In genomic region chr1:25642710-25643109, GRCh38 we compare ENCODE assay signal across 8 cellular contexts. TPM values are rescaled to one million over a fixed set of nuclear protein-coding genes. Genes with fewer than 3 reads are reported as not detected.
DNase-seq lines count a peak whose midpoint lies in the region; ATAC-seq, FAIRE-seq and TF ChIP-seq lines count a peak whose summit lies in the region.

No MANE protein-coding gene starts in this region.

- TF ChIP-seq EP300 in HepG2 (IDR thresholded peaks at IDR 0.05; ENCODE audit: low read depth in 2 of 2, low read length in 2 of 2) = no peak
- no peak for TF ChIP-seq EP300 in HepG2 (CRISPR knock-in tag; IDR thresholded peaks at IDR 0.05; ENCODE audit: borderline replicate concordance)

- TF ChIP-seq POLR2A in HepG2 (IDR thresholded peaks at IDR 0.05; ENCODE audit: insufficient read depth in 1 of 2, low read depth in 2 of 2, low read length in 2 of 2) = no peak

- H3K4me1 ChIP-seq in liver (ENCODE audit: control insufficient read depth in 4 of 4, insufficient read depth in 4 of 4, low read length in 3 of 4) = peaks cover 7 to 14% (median 9%) of the 10 kb centered on the region in 4 donors
- H3K4me1 ChIP-seq in HepG2 (ENCODE audit: insufficient read depth, low read length) = no peaks in the 10 kb centered on the region
- no peaks in the 10 kb centered on the region for H3K4me1 ChIP-seq in hepatocyte (ENCODE audit: insufficient read depth)

- H3K27me3 ChIP-seq in liver (ENCODE audit: control insufficient read depth in 4 of 4, insufficient read depth in 4 of 4, low read length in 3 of 4) = no peaks in the 10 kb centered on the region
- peaks cover 1 to 30% of the 10 kb centered on the region in 2 experiments; a peak in 3 of 5 replicates for H3K27me3 ChIP-seq in HepG2 (ENCODE audit: control insufficient read depth in 1 of 2, insufficient read depth in 2 of 2, low read length in 2 of 2)
- H3K27me3 ChIP-seq in hepatocyte = no peaks in the 10 kb centered on the region

- H3K4me2 ChIP-seq in HepG2 (ENCODE audit: low read depth, low read length) (no peak overlapping the region), hepatocyte (no peak overlapping the region)

- 68% methylated on average over 7 of the region's 7 CpGs for WGBS in liver
- WGBS in HepG2 (ENCODE audit: low lambda C conversion rate) = 52% methylated on average over 7 of the region's 7 CpGs
- 86% methylated on average over 7 of the region's 7 CpGs for WGBS in hepatocyte (ENCODE audit: low lambda C conversion rate, missing lambda C conversion rate)

- intact Hi-C loops in HepG2 (cut with micrococcal nuclease; ENCODE audit: unreplicated experiment) = no loop called here

- no peak for FAIRE-seq in HepG2 (lab: Jason Lieb, UNC)

- no peak for TF ChIP-seq CTCF in liver (IDR thresholded peaks at IDR 0.05; ENCODE audit: low read depth, low read length, missing input control)
- TF ChIP-seq CTCF in HepG2 (CRISPR knock-in tag; IDR thresholded peaks at IDR 0.05) = no peak
- no peak for TF ChIP-seq CTCF in hepatocyte (IDR thresholded peaks at IDR 0.05; ENCODE audit: poor library complexity)

- ATAC-seq in HepG2 = no peak
- ATAC-seq in activated CD4-positive, CD25-positive, alpha-beta regulatory T cell treated with anti-CD3 and anti-CD28 coated beads, Interleukin-2, amount 50 U/mL, for 24 hours = peak; percentile 86 to 87

- no peaks in the 10 kb centered on the region for H3K9me2 ChIP-seq in hepatocyte (replicated peaks; ENCODE audit: insufficient read depth)

- TF ChIP-seq RAD21 in liver (IDR thresholded peaks at IDR 0.05) = no peak
- no peak for TF ChIP-seq RAD21 in HepG2 (CRISPR knock-in tag; IDR thresholded peaks at IDR 0.05)

- in situ Hi-C loops in HepG2 (cut with HindIII; ENCODE audit: extremely low pct_ligation_motif_present, low pct_unique_long_range_greater_than_20kb) = no loop called here

- CTCF ChIA-PET in HepG2 (lab: Yijun Ruan, JAX; ENCODE audit: low intra/inter-chr PET ratio, low total read pairs) = no interaction called here

- H3K4me3 ChIP-seq in liver (ENCODE audit: low read depth in 1 of 3, low read length in 3 of 3) = no peak overlapping the region
- H3K4me3 ChIP-seq in HepG2 (replicated peaks in 1 of 3; ENCODE audit: insufficient read depth in 1 of 3, low read depth in 2 of 3, low read length in 3 of 3) = no peak overlapping the region
- H3K4me3 ChIP-seq in hepatocyte = no peak overlapping the region

- no TSS peak for BruUV-seq in HepG2 (replicated peaks; lab: Mats Ljungman, UMichigan)

- no peaks in the 10 kb centered on the region for H3K36me3 ChIP-seq in liver (ENCODE audit: control insufficient read depth in 4 of 4, insufficient read depth in 3 of 4, low read depth in 1 of 4, low read length in 3 of 4)
- no peaks in the 10 kb centered on the region for H3K36me3 ChIP-seq in HepG2 (replicated peaks in 1 of 2; ENCODE audit: control insufficient read depth in 1 of 2, insufficient read depth in 2 of 2, low read length in 2 of 2)
- no peaks in the 10 kb centered on the region for H3K36me3 ChIP-seq in hepatocyte (replicated peaks; ENCODE audit: insufficient read depth, low read depth)

- H3K9ac ChIP-seq in liver (ENCODE audit: low read depth in 1 of 2, low read length in 2 of 2) (no peak overlapping the region), HepG2 (ENCODE audit: insufficient read depth, low read depth, low read length) (no peak overlapping the region)

- POLR2A ChIA-PET in HepG2 (lab: Yijun Ruan, JAX) = no interaction called here

- no peaks in the 10 kb centered on the region for H3K9me3 ChIP-seq in liver (ENCODE audit: control insufficient read depth in 4 of 4, low read length in 3 of 4)
- H3K9me3 ChIP-seq in HepG2 (ENCODE audit: low read length) = no peaks in the 10 kb centered on the region
- peaks cover 12% of the 10 kb centered on the region for H3K9me3 ChIP-seq in hepatocyte (ENCODE audit: low read depth)

- no peaks in the 10 kb centered on the region for H4K20me1 ChIP-seq in HepG2 (ENCODE audit: insufficient read depth, low read length)
- no peaks in the 10 kb centered on the region for H4K20me1 ChIP-seq in hepatocyte (ENCODE audit: insufficient read depth, poor library complexity, severe bottlenecking)

- no peak for DNase-seq in HepG2 (ENCODE audit: low spot score)
- DNase-seq in dedifferentiated amniotic fluid mesenchymal stem cell (ENCODE audit: extremely low spot score) = peak; percentile 34
- DNase-seq in stimulated activated CD4-positive, alpha-beta T cell treated with anti-CD3 and anti-CD28 coated beads, Interleukin-12 subunit alpha, Interleukin-12 subunit beta, amount 100 ng/mL, for 48 hours (ENCODE audit: low read depth in 2 of 3, low spot score in 1 of 3) = peak; percentile 60 to 62 (median 61)
- DNase-seq in hepatocyte (ENCODE audit: low spot score) = no peak
- DNase-seq in NCI-H187 treated with DMSO at 0.1 percent for 48 hours (lab: John Stamatoyannopoulos, UW) = no peak
- no peak for DNase-seq in NCI-H2196 (lab: John Stamatoyannopoulos, UW; ENCODE audit: unreplicated experiment)

- H3K27ac ChIP-seq in liver (ENCODE audit: low read depth in 1 of 2, low read length in 2 of 2) = peak overlapping the region; percentile 1 to 36
- H3K27ac ChIP-seq in HepG2 (ENCODE audit: extremely low read length, insufficient read depth, low read length) = no peak overlapping the region
- no peak overlapping the region for H3K27ac ChIP-seq in hepatocyte

- H3K79me2 ChIP-seq in HepG2 (ENCODE audit: insufficient read depth, low read length) (no peaks in the 10 kb centered on the region), hepatocyte (peaks cover 7% of the 10 kb centered on the region)

- H2AFZ ChIP-seq in HepG2 (ENCODE audit: low read length) (no peak overlapping the region), hepatocyte (no peak overlapping the region)

TF ChIP-seq in liver, 16 proteins besides CTCF, POLR2A, EP300 and RAD21 (continues in another document):
- TF ChIP-seq JUND (IDR thresholded peaks at IDR 0.05) = no peak
- no peak for TF ChIP-seq HNF4G (IDR thresholded peaks at IDR 0.05)
- no peak for TF ChIP-seq ZBTB33 (IDR thresholded peaks at IDR 0.05)
- no peak for TF ChIP-seq EGR1 (IDR thresholded peaks at IDR 0.05; ENCODE audit: low read depth in 2 of 2)

TF ChIP-seq in HepG2, 621 proteins besides CTCF, POLR2A, EP300 and RAD21:
- TF ChIP-seq ZNF558 (CRISPR knock-in tag; IDR thresholded peaks at IDR 0.05; ENCODE audit: borderline replicate concordance) (no peak), THAP9 (CRISPR knock-in tag; IDR thresholded peaks at IDR 0.05; ENCODE audit: borderline replicate concordance) (no peak), ZNF484 (CRISPR knock-in tag; IDR thresholded peaks at IDR 0.05; ENCODE audit: borderline replicate concordance, low read depth) (no peak)

RNA-seq across cellular contexts. Expression of gene MAN1C1, which starts 26.1 kb away (rescaled TPM):
- 1 to 10 TPM; 6.3 to 9.3 TPM for total RNA-seq in liver
- polyA plus RNA-seq in liver = 10 to 100 TPM in 1 of 2 donors, 1 to 10 TPM in 1; 6.9 to 16.0 TPM
- total RNA-seq in HepG2 (2016; rRNA removed; fragmentation: Illumina TruSeq; extraction: Trizol) = 0.15 and 0.49 TPM in 2 replicates
- 0.26 and 0.30 TPM in 2 replicates for total RNA-seq in HepG2 (2016; cell fraction: cytosol; rRNA removed; fragmentation: Illumina TruSeq; extraction: Trizol; ENCODE audit: low read depth)
- total RNA-seq in HepG2 (2016; cell fraction: insoluble cytoplasmic fraction; rRNA removed; fragmentation: Illumina TruSeq; extraction: Trizol) = 0.32 and 0.39 TPM in 2 replicates
- total RNA-seq in HepG2 (2016; cell fraction: membrane; rRNA removed; fragmentation: Illumina TruSeq; extraction: Trizol) = 0.31 and 0.69 TPM in 2 replicates
- total RNA-seq in HepG2 (2016; cell fraction: nucleus; rRNA removed; fragmentation: Illumina TruSeq; extraction: Trizol) = 0.25 and 0.50 TPM in 2 replicates
- 0.18 and 0.39 TPM in 2 replicates for polyA plus RNA-seq in HepG2 (2011; rRNA removed)
- polyA plus RNA-seq in HepG2 (2011; cell fraction: cytosol; rRNA removed) = 0.30 and 0.31 TPM in 2 replicates
- polyA plus RNA-seq in HepG2 (2011; cell fraction: nucleus; rRNA removed) = 0.23 and 0.45 TPM in 2 replicates
- polyA plus RNA-seq in HepG2 (2012) = 0.08 and 0.34 TPM in 2 replicates
- polyA plus RNA-seq in HepG2 (2016; cell fraction: cytosol; fragmentation: Illumina TruSeq; extraction: Trizol; ENCODE audit: low read depth) = 0.11 and 0.33 TPM in 2 replicates
- polyA plus RNA-seq in HepG2 (2016; cell fraction: insoluble cytoplasmic fraction; fragmentation: Illumina TruSeq; extraction: Trizol; ENCODE audit: low read depth) = 0.90 and 1.0 TPM in 2 replicates
- 0.25 and 0.31 TPM in 2 replicates for polyA plus RNA-seq in HepG2 (2016; cell fraction: membrane; fragmentation: Illumina TruSeq; extraction: Trizol; ENCODE audit: low read depth)
- 0.79 TPM in 1 of 2 replicates, not detected in the other for polyA plus RNA-seq in HepG2 (2016; cell fraction: nucleus; fragmentation: Illumina TruSeq; extraction: Trizol; ENCODE audit: insufficient read depth, low read depth)
- 0.16 and 0.40 TPM in 2 replicates for polyA minus RNA-seq in HepG2 (2011; rRNA and poly(A)+ RNA removed; ENCODE audit: low replicate concordance)
- polyA minus RNA-seq in HepG2 (2011; cell fraction: cytosol; rRNA and poly(A)+ RNA removed) = not detected in 2 replicates
- 0.26 TPM in 1 of 2 replicates, not detected in the other for polyA minus RNA-seq in HepG2 (2011; cell fraction: nucleus; rRNA and poly(A)+ RNA removed)
- 19.9 and 20.6 TPM in 2 replicates for total RNA-seq in hepatocyte
- polyA plus RNA-seq in hepatocyte = 24.6 and 29.3 TPM in 2 replicates

Comparison
In these comparisons a context has a peak if more than half of its experiments do, and no peak if none do; other contexts are left out.
1. H3K27ac ChIP-seq: peak in liver (2 of 2); none in HepG2 (single experiment) and hepatocyte (single experiment).
2. DNase-seq: peak in dedifferentiated amniotic fluid mesenchymal stem cell (single experiment) and stimulated activated CD4-positive, alpha-beta T cell treated with anti-CD3 and anti-CD28 coated beads, Interleukin-12 subunit alpha, Interleukin-12 subunit beta, amount 100 ng/mL, for 48 hours (3 of 3); none in HepG2 (single experiment), hepatocyte (single experiment), NCI-H187 treated with DMSO at 0.1 percent for 48 hours (single experiment) and NCI-H2196 (single experiment).